21 cellular contexts compared by ENCODE assay signal in the genomic region with DNA sequence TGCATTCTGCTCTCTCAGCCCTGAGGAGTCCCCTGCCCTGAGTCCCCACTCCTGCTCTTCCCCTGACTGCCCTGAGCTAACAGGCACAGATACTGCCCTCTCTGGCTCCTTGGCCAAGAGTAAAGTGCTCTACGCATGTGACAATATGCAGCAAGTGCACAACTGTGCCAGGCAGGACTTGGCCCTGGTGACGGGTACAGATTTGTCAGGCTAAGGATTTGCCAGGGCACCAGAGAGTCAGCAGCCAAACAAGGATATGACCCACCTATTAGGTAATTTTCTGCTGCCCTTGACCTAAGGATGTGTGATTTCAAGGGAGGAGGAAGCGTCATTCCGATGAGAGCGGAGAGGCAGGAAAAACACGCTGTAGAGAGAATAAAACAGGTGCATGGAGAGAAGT.
"Had no signal": no experiment of that assay in that cellular context is flagged by ENCODE, and none has a peak within 500 bp of the region (broad histone marks: within the 10 kb centered on the region; RNA-seq: fewer than 3 reads in every experiment).

No MANE protein-coding gene starts in this region.

- H3K4me1 Mint-ChIP-seq: activated CD8-positive, alpha-beta memory T cell treated with anti-CD3 and anti-CD28 coated beads, Interleukin-2, amount 10 ng/mL, durations not matched to agents 7 days and 5 days; activated naive CD4-positive, alpha-beta T cell treated with anti-CD3 and anti-CD28 coated beads, Interleukin-2, amount 10 ng/mL, durations not matched to agents 7 days and 5 days; activated naive CD8-positive, alpha-beta T cell treated with anti-CD3 and anti-CD28 coated beads, Interleukin-2, amount 50 U/mL, for 24 hours; T-cell had no signal

- H3K4me2 ChIP-seq: neural progenitor cell had no signal

- H3K4me1 ChIP-seq: prostate gland, right lobe of liver, stomach had no signal

- H3K9me3 Mint-ChIP-seq: activated CD4-positive, alpha-beta memory T cell treated with anti-CD3 and anti-CD28 coated beads for 36 hours; activated naive CD4-positive, alpha-beta T cell treated with anti-CD3 and anti-CD28 coated beads, Interleukin-2, amount 10 ng/mL, durations not matched to agents 7 days and 5 days; activated naive CD8-positive, alpha-beta T cell treated with anti-CD3 and anti-CD28 coated beads, Interleukin-2, amount 50 U/mL, for 24 hours; neural progenitor cell; T-cell; type B pancreatic cell; WTC11 had no signal

- ATAC-seq: activated CD8-positive, alpha-beta memory T cell treated with anti-CD3 and anti-CD28 coated beads, Interleukin-2, amount 10 ng/mL, durations not matched to agents 7 days and 5 days; activated naive CD8-positive, alpha-beta T cell treated with anti-CD3 and anti-CD28 coated beads, Interleukin-2, amount 50 U/mL, for 24 hours; right lobe of liver; SK-N-SH treated with all-trans-retinoic acid at 6 μM for 48 hours; T-cell; WTC11 had no signal

- DNase-seq: activated CD4-positive, alpha-beta memory T cell treated with anti-CD3 and anti-CD28 coated beads for 36 hours; activated CD4-positive, alpha-beta T cell treated with anti-CD3 and anti-CD28 coated beads for 4 hours; activated CD8-positive, alpha-beta memory T cell treated with anti-CD3 and anti-CD28 coated beads, Interleukin-2, amount 10 ng/mL, durations not matched to agents 7 days and 5 days; activated effector memory CD4-positive, alpha-beta T cell treated with Interleukin-2 at 50 U/mL for 16 hours; activated naive CD4-positive, alpha-beta T cell treated with anti-CD3 and anti-CD28 coated beads, Interleukin-2, amount 10 ng/mL, durations not matched to agents 7 days and 5 days; activated naive CD8-positive, alpha-beta T cell treated with anti-CD3 and anti-CD28 coated beads, Interleukin-2, amount 50 U/mL, for 24 hours; aorta; brain microvascular endothelial cell; effector CD8-positive, alpha-beta T cell; mammary epithelial cell; right lobe of liver; small intestine; stimulated activated CD4-positive, alpha-beta T cell treated with anti-CD3 and anti-CD28 coated beads, Interleukin-15, amount 100 ng/mL, for 24 hours; stimulated activated CD4-positive, alpha-beta T cell treated with anti-CD3 and anti-CD28 coated beads, Interleukin-2, amount 100 ng/mL, for 48 hours; stomach; T-cell had no signal

- H3K36me3 Mint-ChIP-seq: activated CD4-positive, alpha-beta memory T cell treated with anti-CD3 and anti-CD28 coated beads for 36 hours; activated CD8-positive, alpha-beta memory T cell treated with anti-CD3 and anti-CD28 coated beads, Interleukin-2, amount 10 ng/mL, durations not matched to agents 7 days and 5 days; activated naive CD4-positive, alpha-beta T cell treated with anti-CD3 and anti-CD28 coated beads, Interleukin-2, amount 10 ng/mL, durations not matched to agents 7 days and 5 days; neural progenitor cell; T-cell; type B pancreatic cell; WTC11 had no signal

- H3K27ac ChIP-seq: brain microvascular endothelial cell, neural progenitor cell, prostate gland, right lobe of liver, stomach had no signal

- H3K27me3 ChIP-seq: brain microvascular endothelial cell, neural progenitor cell, right lobe of liver had no signal

- H3K4me3 ChIP-seq: neural progenitor cell, prostate gland, right lobe of liver, stomach had no signal

- H2AFZ ChIP-seq: neural progenitor cell had no signal

- H3K9me3 ChIP-seq: prostate gland, right lobe of liver, stomach had no signal

- H3K36me3 ChIP-seq: brain microvascular endothelial cell, neural progenitor cell, prostate gland, right lobe of liver, stomach had no signal

- H3K4me3 Mint-ChIP-seq: activated CD4-positive, alpha-beta memory T cell treated with anti-CD3 and anti-CD28 coated beads for 36 hours; activated CD8-positive, alpha-beta memory T cell treated with anti-CD3 and anti-CD28 coated beads, Interleukin-2, amount 10 ng/mL, durations not matched to agents 7 days and 5 days; activated naive CD4-positive, alpha-beta T cell treated with anti-CD3 and anti-CD28 coated beads, Interleukin-2, amount 10 ng/mL, durations not matched to agents 7 days and 5 days; activated naive CD8-positive, alpha-beta T cell treated with anti-CD3 and anti-CD28 coated beads, Interleukin-2, amount 50 U/mL, for 24 hours; neural progenitor cell; T-cell; type B pancreatic cell; WTC11 had no signal

- H3K9ac ChIP-seq: neural progenitor cell had no signal

- H3K27ac Mint-ChIP-seq: activated CD4-positive, alpha-beta memory T cell treated with anti-CD3 and anti-CD28 coated beads for 36 hours; activated CD8-positive, alpha-beta memory T cell treated with anti-CD3 and anti-CD28 coated beads, Interleukin-2, amount 10 ng/mL, durations not matched to agents 7 days and 5 days; activated naive CD4-positive, alpha-beta T cell treated with anti-CD3 and anti-CD28 coated beads, Interleukin-2, amount 10 ng/mL, durations not matched to agents 7 days and 5 days; activated naive CD8-positive, alpha-beta T cell treated with anti-CD3 and anti-CD28 coated beads, Interleukin-2, amount 50 U/mL, for 24 hours; neural progenitor cell; T-cell; type B pancreatic cell; WTC11 had no signal
